11 cellular contexts compared by ENCODE assay signal in genomic region chr18:48993586-48993985, GRCh38. TPM values are rescaled to one million over a fixed set of nuclear protein-coding genes. Genes with fewer than 3 reads are reported as not detected.
A peak's percentile ranks its signal among the peaks of the same experiment; 100 is the strongest.
DNase-seq lines count a peak whose midpoint lies in the region; ATAC-seq, FAIRE-seq and TF ChIP-seq lines count a peak whose summit lies in the region.
"Had no signal": no experiment of that assay in that cellular context is flagged by ENCODE, and none has a peak within 500 bp of the region (broad histone marks: within the 10 kb centered on the region; RNA-seq: fewer than 3 reads in every experiment).

No MANE protein-coding gene starts in this region.

- peak; percentile 55 for FAIRE-seq in keratinocyte (lab: Jason Lieb, UNC)
- FAIRE-seq: GM18507 had no signal

- no peak for TF ChIP-seq CTCF in VCaP (conservative IDR thresholded peaks at IDR 0.05)
- TF ChIP-seq CTCF in keratinocyte (optimal IDR thresholded peaks at IDR 0.05 in 1 of 3, IDR thresholded peaks at IDR 0.05 in 1 of 3, conservative IDR thresholded peaks at IDR 0.05 in 1 of 3; ENCODE audit: extremely low read depth in 1 of 3, insufficient read depth in 2 of 3, low read length in 3 of 3), result no peak
- TF ChIP-seq CTCF in stomach (IDR thresholded peaks at IDR 0.05), result no peak

- TF ChIP-seq EP300 in stomach (IDR thresholded peaks at IDR 0.05), result no peak

- no peak for TF ChIP-seq POLR2A in stomach (IDR thresholded peaks at IDR 0.05)

- H3K9me3 ChIP-seq in keratinocyte (ENCODE audit: control insufficient read depth, low read depth, low read length) (no peaks in the 10 kb centered on the region), stomach (no peaks in the 10 kb centered on the region)

- no peak overlapping the region for H2AFZ ChIP-seq in keratinocyte (ENCODE audit: control insufficient read depth, low read length)

- H3K27ac ChIP-seq in VCaP (peak overlapping the region; percentile 93), keratinocyte (ENCODE audit: control insufficient read depth, insufficient read depth, low read length) (no peak overlapping the region), stomach (peak overlapping the region; percentile 1 to 64 (median 46))

- H3K36me3 ChIP-seq in keratinocyte (ENCODE audit: control insufficient read depth in 2 of 2, extremely low read depth in 1 of 2, insufficient read depth in 2 of 2, low read length in 2 of 2) (no peaks in the 10 kb centered on the region), stomach (no peaks in the 10 kb centered on the region)

- peak overlapping the region; percentile 19 for H3K4me2 ChIP-seq in keratinocyte (ENCODE audit: control insufficient read depth, extremely low read depth, insufficient read depth, low read depth, low read length)

- H3K4me1 ChIP-seq in keratinocyte (ENCODE audit: control insufficient read depth, extremely low read depth, insufficient read depth, low read length) (peaks cover 44% of the 10 kb centered on the region), stomach (peaks cover 21 to 49% (median 38%) of the 10 kb centered on the region in 4 donors)

- no peaks in the 10 kb centered on the region for H3K79me2 ChIP-seq in keratinocyte (ENCODE audit: control insufficient read depth, insufficient read depth, low read length)

- intact Hi-C loops in stomach (cut with DNase I; ENCODE audit: low total_unique reads), result no loop called here

- no peaks in the 10 kb centered on the region for H3K27me3 ChIP-seq in keratinocyte (ENCODE audit: control insufficient read depth, extremely low read depth, insufficient read depth, low read length)
- H3K27me3 ChIP-seq in stomach, result no peaks in the 10 kb centered on the region

- no peaks in the 10 kb centered on the region for H4K20me1 ChIP-seq in keratinocyte (ENCODE audit: control insufficient read depth, extremely low read depth, insufficient read depth, low read length)

- DNase-seq in EL (peak; percentile 29), keratinocyte (ENCODE audit: low read depth, low spot score) (no peak), stomach (no peak), COLO829 (ENCODE audit: low spot score) (no peak), NCI-H2029 (lab: John Stamatoyannopoulos, UW) (no peak), hippocampal formation (lab: John Stamatoyannopoulos, UW) (no peak)
- DNase-seq: activated T-cell treated with anti-CD3 and anti-CD28 coated beads, Interleukin-2, amount 50 U/mL, for 4 hours; DMS153 had no signal

- H3K4me3 ChIP-seq in keratinocyte (ENCODE audit: control insufficient read depth in 2 of 3, extremely low read depth in 1 of 3, insufficient read depth in 2 of 3, low read depth in 1 of 3, low read length in 3 of 3), result no peak overlapping the region
- H3K4me3 ChIP-seq in stomach, result no peak overlapping the region

- WGBS in stomach, 5 donors, result 70 to 89% (median 85%) methylated on average over 10 of the region's 10 CpGs

- dilution Hi-C loops in keratinocyte (cut with MboI; ENCODE audit: extremely low pct_ligation_motif_present, low sequenced_read_pairs), result no loop called here

- no peak for ATAC-seq in GM19452 (IDR thresholded peaks at IDR 0.05; ENCODE audit: unreplicated experiment)
- ATAC-seq: activated T-cell treated with anti-CD3 and anti-CD28 coated beads, Interleukin-2, amount 50 U/mL, for 4 hours had no signal

- no peak overlapping the region for H3K9ac ChIP-seq in keratinocyte (ENCODE audit: control insufficient read depth, extremely low read depth, insufficient read depth, low read length)

- H3K9me1 ChIP-seq in keratinocyte (ENCODE audit: control insufficient read depth, extremely low read depth, insufficient read depth, low read length), result no peaks in the 10 kb centered on the region

RNA-seq across cellular contexts. Expression of gene SMAD7, which starts 42.8 kb away (rescaled TPM):
- polyA plus RNA-seq in keratinocyte (9.5 to 12.2 TPM (median 10.7 TPM) in 3 replicates), stomach (10 to 100 TPM in 1 of 3 donors, 1 to 10 TPM in 2; 4.5 to 10.1 (median 9.9) TPM)
- polyA plus RNA-seq in keratinocyte (2011; ENCODE audit: low read depth), result 11.9 TPM
- polyA plus RNA-seq in keratinocyte (2011; cell fraction: cytosol; rRNA removed), result 4.7 and 4.9 TPM in 2 replicates
- 21.0 and 21.4 TPM in 2 replicates for polyA plus RNA-seq in keratinocyte (2011; cell fraction: nucleus; rRNA removed)
- 7.5 and 10.4 TPM in 2 replicates for polyA plus RNA-seq in keratinocyte (2012; ENCODE audit: low replicate concordance)
- 16.0 to 44.2 TPM (median 24.0 TPM) in 3 replicates for polyA minus RNA-seq in keratinocyte
- polyA minus RNA-seq in keratinocyte (2011; cell fraction: cytosol; rRNA and poly(A)+ RNA removed), result 15.0 TPM
- polyA minus RNA-seq in keratinocyte (2011; cell fraction: nucleus; rRNA and poly(A)+ RNA removed), result 19.5 and 21.6 TPM in 2 replicates
- total RNA-seq in stomach, result 100 to 1,000 TPM in 1 of 5 donors, 10 to 100 TPM in 3, 1 to 10 TPM in 1; 7.0 to 123 (median 29.3) TPM
